8 cellular contexts compared by ENCODE assay signal in genomic region chr17:27544350-27545131, GRCh38.
DNase-seq lines count a peak whose midpoint lies in the region; ATAC-seq and TF ChIP-seq lines count a peak whose summit lies in the region.

No MANE protein-coding gene starts in this region.

- TF ChIP-seq CTCF in endodermal cell (conservative IDR thresholded peaks at IDR 0.05) (no peak), ovary (IDR thresholded peaks at IDR 0.05) (no peak)

- peaks cover 36% of the 10 kb centered on the region for H3K4me1 Mint-ChIP-seq in endodermal cell

- no peak overlapping the region for H3K27ac Mint-ChIP-seq in endodermal cell

- WGBS in endodermal cell (ENCODE audit: insufficient coverage in 1 of 2, insufficient read length in 1 of 2), 2 experiments, result 91 to 92% methylated on average over 7 to 10 of the region's 10 CpGs
- WGBS in ovary, 3 donors, result 83 to 89% (median 87%) methylated on average over 10 of the region's 10 CpGs

- no peaks in the 10 kb centered on the region for H3K27me3 Mint-ChIP-seq in endodermal cell (ENCODE audit: insufficient read depth)

- no peak for TF ChIP-seq EP300 in ovary (IDR thresholded peaks at IDR 0.05)

- no peak overlapping the region for H3K4me3 Mint-ChIP-seq in endodermal cell

- no peaks in the 10 kb centered on the region for H3K9me3 ChIP-seq in endodermal cell (ENCODE audit: control insufficient read depth, low read length)
- H3K9me3 ChIP-seq in ovary, result no peaks in the 10 kb centered on the region

- H3K36me3 ChIP-seq in endodermal cell (ENCODE audit: control insufficient read depth, insufficient read depth, low read length), result no peaks in the 10 kb centered on the region
- no peaks in the 10 kb centered on the region for H3K36me3 ChIP-seq in ovary

- peak; percentile 81 for ATAC-seq in HG03066 (IDR thresholded peaks at IDR 0.05; ENCODE audit: low read depth, unreplicated experiment)

- H3K36me3 Mint-ChIP-seq in endodermal cell (ENCODE audit: low read depth), result no peaks in the 10 kb centered on the region

- intact Hi-C loops in ovary (cut with DNase I), result no loop called here
- intact Hi-C loops in cardiac septum (cut with DNase I), result no loop called here

- no peaks in the 10 kb centered on the region for H3K27me3 ChIP-seq in endodermal cell (ENCODE audit: control insufficient read depth, insufficient read depth, low read length, poor library complexity, severe bottlenecking)
- H3K27me3 ChIP-seq in ovary, result no peaks in the 10 kb centered on the region

- H3K9ac ChIP-seq in endodermal cell (ENCODE audit: extremely low read depth, low read length, poor library complexity, severe bottlenecking), result no peak overlapping the region

- TF ChIP-seq POLR2A in ovary (IDR thresholded peaks at IDR 0.05), result no peak

- H3K9me3 Mint-ChIP-seq in endodermal cell, result no peaks in the 10 kb centered on the region

- no peak overlapping the region for H3K4me3 ChIP-seq in endodermal cell (ENCODE audit: low read length)
- H3K4me3 ChIP-seq in ovary, result no peak overlapping the region

- peak; percentile 86 for DNase-seq in activated CD8-positive, alpha-beta memory T cell treated with anti-CD3 and anti-CD28 coated beads for 24 hours
- DNase-seq in activated CD8-positive, alpha-beta memory T cell treated with anti-CD3 and anti-CD28 coated beads, Interleukin-2, amount 50 U/mL, for 4 hours, result no peak
- DNase-seq in SKM-1 treated with dmso at 0.1 percent for 144 hours (lab: John Stamatoyannopoulos, UW; ENCODE audit: unreplicated experiment) (peak; percentile 48), endodermal cell (peak; percentile 51), ovary (no peak), amygdala (lab: John Stamatoyannopoulos, UW) (no peak), cardiac septum (ENCODE audit: low spot score) (no peak)

- H3K4me1 ChIP-seq in endodermal cell (ENCODE audit: control insufficient read depth, insufficient read depth, low read length) (peaks cover 3% of the 10 kb centered on the region), ovary (ENCODE audit: insufficient read depth) (peaks cover 21% of the 10 kb centered on the region)

- H3K27ac ChIP-seq in endodermal cell (ENCODE audit: low read depth, low read length) (no peak overlapping the region), ovary (no peak overlapping the region)

Comparison
In these comparisons a context has a peak if more than half of its experiments do, and no peak if none do; other contexts are left out.
1. DNase-seq: peak in activated CD8-positive, alpha-beta memory T cell treated with anti-CD3 and anti-CD28 coated beads for 24 hours (single experiment), SKM-1 treated with dmso at 0.1 percent for 144 hours (single experiment) and endodermal cell (single experiment); none in activated CD8-positive, alpha-beta memory T cell treated with anti-CD3 and anti-CD28 coated beads, Interleukin-2, amount 50 U/mL, for 4 hours (single experiment), ovary (0 of 5), amygdala (0 of 56) and cardiac septum (single experiment).